ENCODE assay signal across 9 cellular contexts in genomic region chr17:58277107-58277506, GRCh38. TPM values are rescaled to one million over a fixed set of nuclear protein-coding genes. Genes with fewer than 3 reads are reported as not detected.
DNase-seq lines count a peak whose midpoint lies in the region; ATAC-seq and TF ChIP-seq lines count a peak whose summit lies in the region.
"Had no signal": no experiment of that assay in that cellular context is flagged by ENCODE, and none has a peak within 500 bp of the region (broad histone marks: within the 10 kb centered on the region; RNA-seq: fewer than 3 reads in every experiment).

No MANE protein-coding gene starts in this region.

- no peaks in the 10 kb centered on the region for H3K9me2 ChIP-seq in OCI-LY1 (ENCODE audit: low read depth, low read length)

- H3K36me3 ChIP-seq in OCI-LY1 (ENCODE audit: insufficient read depth, low read length), result no peaks in the 10 kb centered on the region

- H3K9ac ChIP-seq in OCI-LY1 (ENCODE audit: low read length), result no peak overlapping the region

- no peak overlapping the region for H3K27ac ChIP-seq in OCI-LY1 (ENCODE audit: low read depth, low read length, poor library complexity, severe bottlenecking)

- DNase-seq in AG08396 (ENCODE audit: low spot score) (peak; percentile 41), G401 (ENCODE audit: low spot score) (peak; percentile 12), foreskin fibroblast (peak; percentile 5 to 32), islet precursor cell (no peak), COLO668 (lab: John Stamatoyannopoulos, UW; ENCODE audit: unreplicated experiment) (no peak)
- no peak for DNase-seq in activated effector memory CD4-positive, alpha-beta T cell treated with anti-CD3 and anti-CD28 coated beads, Interleukin-2, amount 50 U/mL, for 16 hours
- DNase-seq: NCI-H1092 treated with DMSO at 0.1 percent for 48 hours had no signal

- no peaks in the 10 kb centered on the region for H3K79me2 ChIP-seq in OCI-LY1 (ENCODE audit: insufficient read depth, low read length)

- peaks cover 5% of the 10 kb centered on the region; the same call in 1 of the 2 replicates for H3K27me3 ChIP-seq in OCI-LY1 (ENCODE audit: insufficient read depth, low read length)

- H3K4me3 ChIP-seq in OCI-LY1 (ENCODE audit: low read depth, low read length, poor library complexity, severe bottlenecking) (no peak overlapping the region), foreskin fibroblast (ENCODE audit: low read depth in 1 of 2, low read length in 2 of 2) (no peak overlapping the region)

- H3K9me3 ChIP-seq in OCI-LY1 (ENCODE audit: low read length), result no peaks in the 10 kb centered on the region

- in situ Hi-C loops in G401 (cut with HindIII; ENCODE audit: low sequenced_read_pairs), result no loop called here

- H4K20me1 ChIP-seq in OCI-LY1 (ENCODE audit: insufficient read depth, low read length), result no peaks in the 10 kb centered on the region

- no peak for ATAC-seq in GM18502 (IDR thresholded peaks at IDR 0.05; ENCODE audit: poor library complexity, unreplicated experiment)

- no peaks in the 10 kb centered on the region for H3F3A ChIP-seq in OCI-LY1 (ENCODE audit: insufficient read depth, low read length)

- H2AFZ ChIP-seq in OCI-LY1 (ENCODE audit: low read length), result no peak overlapping the region

- H3K4me2 ChIP-seq in OCI-LY1 (ENCODE audit: low read length), result no peak overlapping the region

- TF ChIP-seq CTCF in OCI-LY1 (IDR thresholded peaks at IDR 0.05; ENCODE audit: low read length) (peak; percentile 52), foreskin fibroblast (IDR thresholded peaks at IDR 0.05; ENCODE audit: low read depth, low read length) (peak; percentile 33)

- H3K4me1 ChIP-seq in OCI-LY1 (ENCODE audit: insufficient read depth, low read length, severe bottlenecking), result no peaks in the 10 kb centered on the region

RNA-seq across cellular contexts. Expression of gene MPO, which starts 3.6 kb away (rescaled TPM):
- total RNA-seq in G401 (2014; rRNA removed; shearing (Covaris generic)), result not detected in 2 replicates

RNA-seq across cellular contexts. Expression of gene LPO, which starts 38.7 kb away (rescaled TPM):
- total RNA-seq in G401 (2014; rRNA removed; shearing (Covaris generic)), result not detected in 2 replicates

RNA-seq across cellular contexts. Expression of gene TSPOAP1, which starts 51.5 kb away (rescaled TPM):
- not detected in 2 replicates for total RNA-seq in G401 (2014; rRNA removed; shearing (Covaris generic))

RNA-seq across cellular contexts. Expression of gene MKS1, which starts 58.1 kb away (rescaled TPM):
- 15.3 and 17.8 TPM in 2 replicates for total RNA-seq in G401 (2014; rRNA removed; shearing (Covaris generic))

Comparison
In these comparisons a context has a peak if more than half of its experiments do, and no peak if none do; other contexts are left out.
1. DNase-seq: peak in AG08396 (single experiment), G401 (single experiment) and foreskin fibroblast (2 of 2); none in activated effector memory CD4-positive, alpha-beta T cell treated with anti-CD3 and anti-CD28 coated beads, Interleukin-2, amount 50 U/mL, for 16 hours (single experiment), islet precursor cell (single experiment) and COLO668 (single experiment).